Comparison of ENCODE assay signal across 19 cellular contexts in the genomic region with DNA sequence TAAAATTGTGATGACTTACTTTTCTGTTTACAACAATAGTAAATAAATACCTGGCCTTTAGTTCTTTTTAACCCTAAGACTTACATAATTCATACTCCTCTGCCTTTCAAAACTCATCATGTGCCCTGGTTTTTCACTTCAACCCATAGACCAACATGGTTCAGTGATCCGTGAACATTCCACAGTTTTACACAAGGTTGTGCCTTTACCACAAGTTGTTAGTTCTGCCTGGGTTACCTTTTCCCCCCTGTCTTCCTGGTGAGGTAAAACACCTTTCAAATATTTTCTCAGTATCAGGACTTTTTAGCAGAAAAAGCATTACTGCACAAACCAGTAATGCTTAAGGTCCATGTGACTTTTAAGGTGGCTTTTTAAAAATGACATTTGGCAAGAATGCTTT.
"Had no signal": no experiment of that assay in that cellular context is flagged by ENCODE, and none has a peak within 500 bp of the region (broad histone marks: within the 10 kb centered on the region; RNA-seq: fewer than 3 reads in every experiment).

No MANE protein-coding gene starts in this region.

- H3K27ac ChIP-seq: cardiac muscle cell, epithelial cell of prostate, foreskin keratinocyte, parathyroid adenoma, thoracic aorta had no signal

- H3K36me3 Mint-ChIP-seq: activated naive CD8-positive, alpha-beta T cell treated with anti-CD3 and anti-CD28 coated beads for 36 hours; memory B cell; naive thymus-derived CD4-positive, alpha-beta T cell; stimulated activated naive B cell treated with anti-CD40 and anti-IgM and Interleukin-4, amounts not matched to agents 10 μg/mL and 1 μg/mL and 100 μg/mL, for 72 hours had no signal

- H3K4me3 ChIP-seq: cardiac muscle cell, thoracic aorta had no signal

- H3K36me3 ChIP-seq: cardiac muscle cell, thoracic aorta had no signal

- H3K4me3 Mint-ChIP-seq: activated B cell treated with CpG ODN at 0.5 μM for 24 hours; activated CD4-positive, alpha-beta memory T cell treated with anti-CD3 and anti-CD28 coated beads, Interleukin-2, amount 10 ng/mL, durations not matched to agents 7 days and 5 days; activated naive CD8-positive, alpha-beta T cell treated with anti-CD3 and anti-CD28 coated beads for 36 hours; activated T-helper 17 cell treated with anti-CD3 and anti-CD28 coated beads, Interleukin-2, amount 50 U/mL, for 72 hours; memory B cell; naive thymus-derived CD4-positive, alpha-beta T cell; stimulated activated naive B cell treated with anti-CD40 and anti-IgM and Interleukin-4, amounts not matched to agents 10 μg/mL and 1 μg/mL and 100 μg/mL, for 72 hours; T-helper 2 cell treated with Interferon-gamma antibody and Interleukin-4, amounts not matched to agents 5 μg/mL and 100 μg/mL, for 36 hours had no signal

- H3K9me3 Mint-ChIP-seq: activated B cell treated with CpG ODN at 0.5 μM for 24 hours; activated naive CD8-positive, alpha-beta T cell treated with anti-CD3 and anti-CD28 coated beads for 36 hours had no signal

- H3K4me1 Mint-ChIP-seq: activated B cell treated with CpG ODN at 0.5 μM for 24 hours; activated CD4-positive, alpha-beta memory T cell treated with anti-CD3 and anti-CD28 coated beads, Interleukin-2, amount 10 ng/mL, durations not matched to agents 7 days and 5 days; activated naive CD8-positive, alpha-beta T cell treated with anti-CD3 and anti-CD28 coated beads for 36 hours; activated T-helper 17 cell treated with anti-CD3 and anti-CD28 coated beads, Interleukin-2, amount 50 U/mL, for 72 hours; memory B cell; naive thymus-derived CD4-positive, alpha-beta T cell; stimulated activated naive B cell treated with anti-CD40 and anti-IgM and Interleukin-4, amounts not matched to agents 10 μg/mL and 1 μg/mL and 100 μg/mL, for 72 hours had no signal

- H3K9me3 ChIP-seq: thoracic aorta had no signal

- H3K27ac Mint-ChIP-seq: activated B cell treated with CpG ODN at 0.5 μM for 24 hours; activated CD4-positive, alpha-beta memory T cell treated with anti-CD3 and anti-CD28 coated beads, Interleukin-2, amount 10 ng/mL, durations not matched to agents 7 days and 5 days; activated naive CD8-positive, alpha-beta T cell treated with anti-CD3 and anti-CD28 coated beads for 36 hours; activated T-helper 17 cell treated with anti-CD3 and anti-CD28 coated beads, Interleukin-2, amount 50 U/mL, for 72 hours; memory B cell; naive thymus-derived CD4-positive, alpha-beta T cell; stimulated activated naive B cell treated with anti-CD40 and anti-IgM and Interleukin-4, amounts not matched to agents 10 μg/mL and 1 μg/mL and 100 μg/mL, for 72 hours; T-helper 2 cell treated with Interferon-gamma antibody and Interleukin-4, amounts not matched to agents 5 μg/mL and 100 μg/mL, for 36 hours had no signal

- H3K9ac ChIP-seq: parathyroid adenoma had no signal

- H3K27me3 ChIP-seq: cardiac muscle cell, foreskin keratinocyte had no signal

- H3K27me3 Mint-ChIP-seq: activated B cell treated with CpG ODN at 0.5 μM for 24 hours; activated CD4-positive, alpha-beta memory T cell treated with anti-CD3 and anti-CD28 coated beads, Interleukin-2, amount 10 ng/mL, durations not matched to agents 7 days and 5 days; activated naive CD8-positive, alpha-beta T cell treated with anti-CD3 and anti-CD28 coated beads for 36 hours; activated T-helper 17 cell treated with anti-CD3 and anti-CD28 coated beads, Interleukin-2, amount 50 U/mL, for 72 hours; memory B cell; naive thymus-derived CD4-positive, alpha-beta T cell; stimulated activated naive B cell treated with anti-CD40 and anti-IgM and Interleukin-4, amounts not matched to agents 10 μg/mL and 1 μg/mL and 100 μg/mL, for 72 hours had no signal

- DNase-seq: activated B cell treated with CpG ODN at 0.5 μM for 24 hours; activated CD4-positive, alpha-beta memory T cell treated with anti-CD3 and anti-CD28 coated beads, Interleukin-2, amount 10 ng/mL, durations not matched to agents 7 days and 5 days; activated CD4-positive, alpha-beta T cell treated with anti-CD3 and anti-CD28 coated beads for 4 hours; activated naive CD4-positive, alpha-beta T cell; activated naive CD8-positive, alpha-beta T cell treated with anti-CD3 and anti-CD28 coated beads for 36 hours; activated T-cell treated with anti-CD3 and anti-CD28 coated beads, Interleukin-2, amount 50 U/mL, for 1 hour; amniotic stem cell; foreskin keratinocyte; glutamatergic neuron; hypothalamus; naive thymus-derived CD4-positive, alpha-beta T cell; stimulated activated naive B cell treated with anti-CD40 and anti-IgM and Interleukin-4, amounts not matched to agents 10 μg/mL and 1 μg/mL and 100 μg/mL, for 72 hours had no signal

- H3K4me1 ChIP-seq: foreskin keratinocyte, parathyroid adenoma had no signal

- H2AFZ ChIP-seq: parathyroid adenoma had no signal

- ATAC-seq: activated T-helper 17 cell treated with anti-CD3 and anti-CD28 coated beads, Interleukin-2, amount 50 U/mL, for 72 hours; foreskin keratinocyte; naive thymus-derived CD4-positive, alpha-beta T cell; stimulated activated naive B cell treated with anti-CD40 and anti-IgM and Interleukin-4, amounts not matched to agents 10 μg/mL and 1 μg/mL and 100 μg/mL, for 72 hours had no signal

- H3K79me2 ChIP-seq: parathyroid adenoma had no signal
